ENCODE assay signal across 1 cellular context in genomic region chr5:164360589-164360988, GRCh38.
TF ChIP-seq lines count a peak whose summit lies in the region.

No MANE protein-coding gene starts in this region.

TF ChIP-seq in K562, 482 proteins besides CTCF, POLR2A, EP300 and RAD21 (continued from another document and continues in another):
- 0 out of 2 replicates have a peak, but pooled peaks have one; percentile 15 for TF ChIP-seq NBN (IDR thresholded peaks at IDR 0.05; ENCODE audit: low read depth)
- TF ChIP-seq ELF1 (tag; IDR thresholded peaks at IDR 0.05) = 0 out of 2 replicates have a peak, but pooled peaks have one; percentile 23
- 0 out of 2 replicates have a peak, but pooled peaks have one; percentile 29 for TF ChIP-seq MAFK (IDR thresholded peaks at IDR 0.05; ENCODE audit: low read length)
- TF ChIP-seq THRB (CRISPR knock-in tag; conservative IDR thresholded peaks at IDR 0.05) = 0 out of 2 replicates have a peak, but pooled peaks have one; percentile 2
- peak; percentile 23; the same call in 1 of the 2 replicates for TF ChIP-seq ZNF766 (CRISPR knock-in tag; conservative IDR thresholded peaks at IDR 0.05)
- TF ChIP-seq NR4A1 (CRISPR knock-in tag; IDR thresholded peaks at IDR 0.05) = no peak
- no peak for TF ChIP-seq NR4A1 (tag; IDR thresholded peaks at IDR 0.05)
- TF ChIP-seq NR2C2 (CRISPR knock-in tag; IDR thresholded peaks at IDR 0.05) = no peak
- TF ChIP-seq NR2C2 (tag; IDR thresholded peaks at IDR 0.05) = peak; percentile 22; the same call in 1 of the 2 replicates
- TF ChIP-seq MAZ (CRISPR knock-in tag; conservative IDR thresholded peaks at IDR 0.05 in 1 of 2, IDR thresholded peaks at IDR 0.05 in 1 of 2) = peak in 1 of 2 experiments; percentile 32; a peak in 1 of 4 replicates
- no peak; the same call in 1 of the 2 replicates for TF ChIP-seq BACH1 (tag; IDR thresholded peaks at IDR 0.05)
- TF ChIP-seq XRCC4 (IDR thresholded peaks at IDR 0.05; ENCODE audit: extremely low read depth, insufficient read depth, insufficient read length) = no peak
- no peak for TF ChIP-seq NFYB (IDR thresholded peaks at IDR 0.05; ENCODE audit: extremely low read depth, insufficient read length)
- TF ChIP-seq SP1 (CRISPR knock-in tag; IDR thresholded peaks at IDR 0.05) = no peak
- peak; percentile 54; the same call in 1 of the 2 replicates for TF ChIP-seq MTA1 (IDR thresholded peaks at IDR 0.05; ENCODE audit: borderline replicate concordance)
- TF ChIP-seq ZNF23 (CRISPR knock-in tag; IDR thresholded peaks at IDR 0.05) = no peak
- TF ChIP-seq HDAC6 (IDR thresholded peaks at IDR 0.05; ENCODE audit: low read depth, low read length) = no peak
- peak; percentile 27 for TF ChIP-seq KDM5B (IDR thresholded peaks at IDR 0.05; ENCODE audit: insufficient replicate concordance, low read depth, low read length)
- peak; percentile 75 for TF ChIP-seq SMARCE1 (IDR thresholded peaks at IDR 0.05)
- TF ChIP-seq KLF16 (IDR thresholded peaks at IDR 0.05) = peak; percentile 11; the same call in 1 of the 2 replicates
- peak; percentile 81 for TF ChIP-seq BRD9 (IDR thresholded peaks at IDR 0.05; ENCODE audit: low read depth, partially characterized antibody)
- TF ChIP-seq ZNF512 (tag; IDR thresholded peaks at IDR 0.05) = no peak
- TF ChIP-seq ESRRA (IDR thresholded peaks at IDR 0.05; ENCODE audit: borderline replicate concordance, low read depth) = 0 out of 2 replicates have a peak, but pooled peaks have one; percentile 33
- TF ChIP-seq ZNF589 (CRISPR knock-in tag; IDR thresholded peaks at IDR 0.05; ENCODE audit: low read depth) = no peak; the same call in 1 of the 2 replicates
- TF ChIP-seq PTTG1 (tag; IDR thresholded peaks at IDR 0.05; ENCODE audit: low read depth) = peak; percentile 11; the same call in 1 of the 2 replicates
- peak; percentile 13 for TF ChIP-seq POLR2B (IDR thresholded peaks at IDR 0.05; ENCODE audit: low read depth, partially characterized antibody)
- 0 out of 4 replicates have a peak, but pooled peaks of 1 of the 2 experiments have one; percentile 50 for TF ChIP-seq ZMIZ1 (IDR thresholded peaks at IDR 0.05; ENCODE audit: low read depth in 2 of 2, low read length in 2 of 2)
- TF ChIP-seq ZNF518B (CRISPR knock-in tag; IDR thresholded peaks at IDR 0.05) = no peak
- TF ChIP-seq NFE2 (IDR thresholded peaks at IDR 0.05; ENCODE audit: low read depth) = peak; percentile 17; the same call in 1 of the 2 replicates
- TF ChIP-seq RBM22 (IDR thresholded peaks at IDR 0.05; ENCODE audit: low read depth, low read length, poor library complexity, severe bottlenecking) = no peak
- TF ChIP-seq SMAD4 (CRISPR knock-in tag; conservative IDR thresholded peaks at IDR 0.05) = peak; percentile 70; the same call in 1 of the 2 replicates
- TF ChIP-seq ATF4 (CRISPR knock-in tag; IDR thresholded peaks at IDR 0.05) = peak; percentile 61; the same call in 1 of the 2 replicates
- 0 out of 2 replicates have a peak, but pooled peaks have one; percentile 15 for TF ChIP-seq CEBPB (tag; IDR thresholded peaks at IDR 0.05)
- peak; percentile 93 for TF ChIP-seq ETV1 (tag; conservative IDR thresholded peaks at IDR 0.05; ENCODE audit: low read depth)
- no peak for TF ChIP-seq CCAR2 (IDR thresholded peaks at IDR 0.05; ENCODE audit: low read depth, low read length)
- TF ChIP-seq TOE1 (IDR thresholded peaks at IDR 0.05; ENCODE audit: borderline replicate concordance) = 0 out of 2 replicates have a peak, but pooled peaks have one; percentile 18
- TF ChIP-seq TOE1 (CRISPR knock-in tag; IDR thresholded peaks at IDR 0.05; ENCODE audit: borderline replicate concordance, low read depth) = no peak
- peak; percentile 81 for TF ChIP-seq SMARCA4 (IDR thresholded peaks at IDR 0.05)
- no peak for TF ChIP-seq NFIX (CRISPR knock-in tag; IDR thresholded peaks at IDR 0.05; ENCODE audit: low read depth)
- TF ChIP-seq ZNF695 (CRISPR knock-in tag; IDR thresholded peaks at IDR 0.05) = no peak
- peak; percentile 44; the same call in 1 of the 2 replicates for TF ChIP-seq MEF2A (IDR thresholded peaks at IDR 0.05; ENCODE audit: control insufficient read depth, low read depth, low read length)
- no peak for TF ChIP-seq KAT7 (CRISPR knock-in tag; IDR thresholded peaks at IDR 0.05; ENCODE audit: borderline replicate concordance)
- TF ChIP-seq JUN (IDR thresholded peaks at IDR 0.05; ENCODE audit: borderline replicate concordance, low read depth, low read length) = peak; percentile 76; the same call in 1 of the 2 replicates
- TF ChIP-seq JUN (CRISPR knock-in tag; IDR thresholded peaks at IDR 0.05; ENCODE audit: borderline replicate concordance) = no peak
- 0 out of 2 replicates have a peak, but pooled peaks have one; percentile 20 for TF ChIP-seq CBFA2T2 (conservative IDR thresholded peaks at IDR 0.05)
- TF ChIP-seq RNF2 (IDR thresholded peaks at IDR 0.05) = peak; percentile 84; the same call in 1 of the 2 replicates
- TF ChIP-seq MBD2 (IDR thresholded peaks at IDR 0.05; ENCODE audit: borderline replicate concordance, low read depth) = peak; percentile 20; the same call in 1 of the 2 replicates
- TF ChIP-seq FOXK2 (conservative IDR thresholded peaks at IDR 0.05 in 1 of 2, IDR thresholded peaks at IDR 0.05 in 1 of 2; ENCODE audit: low read depth in 2 of 2) = 0 out of 4 replicates have a peak, but pooled peaks of 1 of the 2 experiments have one; percentile 17
- peak; percentile 85 for TF ChIP-seq ATF3 (IDR thresholded peaks at IDR 0.05)
- TF ChIP-seq ATF3 (CRISPR knock-in tag; conservative IDR thresholded peaks at IDR 0.05) = no peak
- peak; percentile 97 for TF ChIP-seq CC2D1A (IDR thresholded peaks at IDR 0.05)
- TF ChIP-seq ZBTB5 (IDR thresholded peaks at IDR 0.05) = peak; percentile 92
- TF ChIP-seq TRIM24 (IDR thresholded peaks at IDR 0.05) = peak; percentile 47 to 60; a peak in 3 of 4 replicates
- no peak for TF ChIP-seq ID3 (CRISPR knock-in tag; IDR thresholded peaks at IDR 0.05)
- peak; percentile 69; the same call in 1 of the 2 replicates for TF ChIP-seq ID3 (tag; IDR thresholded peaks at IDR 0.05)
- TF ChIP-seq CBFA2T3 (IDR thresholded peaks at IDR 0.05) = peak; percentile 67
- TF ChIP-seq TEAD4 (IDR thresholded peaks at IDR 0.05; ENCODE audit: low read length) = peak; percentile 64; the same call in 1 of the 2 replicates
- TF ChIP-seq TEAD4 (CRISPR knock-in tag; IDR thresholded peaks at IDR 0.05; ENCODE audit: borderline replicate concordance) = no peak
- peak; percentile 91 for TF ChIP-seq CEBPG (CRISPR knock-in tag; IDR thresholded peaks at IDR 0.05)
- peak in 1 of 2 experiments; percentile 89; a peak in 2 of 4 replicates for TF ChIP-seq CEBPG (tag; conservative IDR thresholded peaks at IDR 0.05 in 1 of 2, IDR thresholded peaks at IDR 0.05 in 1 of 2)
